ENCODE assay signal across 8 cellular contexts in the genomic region with DNA sequence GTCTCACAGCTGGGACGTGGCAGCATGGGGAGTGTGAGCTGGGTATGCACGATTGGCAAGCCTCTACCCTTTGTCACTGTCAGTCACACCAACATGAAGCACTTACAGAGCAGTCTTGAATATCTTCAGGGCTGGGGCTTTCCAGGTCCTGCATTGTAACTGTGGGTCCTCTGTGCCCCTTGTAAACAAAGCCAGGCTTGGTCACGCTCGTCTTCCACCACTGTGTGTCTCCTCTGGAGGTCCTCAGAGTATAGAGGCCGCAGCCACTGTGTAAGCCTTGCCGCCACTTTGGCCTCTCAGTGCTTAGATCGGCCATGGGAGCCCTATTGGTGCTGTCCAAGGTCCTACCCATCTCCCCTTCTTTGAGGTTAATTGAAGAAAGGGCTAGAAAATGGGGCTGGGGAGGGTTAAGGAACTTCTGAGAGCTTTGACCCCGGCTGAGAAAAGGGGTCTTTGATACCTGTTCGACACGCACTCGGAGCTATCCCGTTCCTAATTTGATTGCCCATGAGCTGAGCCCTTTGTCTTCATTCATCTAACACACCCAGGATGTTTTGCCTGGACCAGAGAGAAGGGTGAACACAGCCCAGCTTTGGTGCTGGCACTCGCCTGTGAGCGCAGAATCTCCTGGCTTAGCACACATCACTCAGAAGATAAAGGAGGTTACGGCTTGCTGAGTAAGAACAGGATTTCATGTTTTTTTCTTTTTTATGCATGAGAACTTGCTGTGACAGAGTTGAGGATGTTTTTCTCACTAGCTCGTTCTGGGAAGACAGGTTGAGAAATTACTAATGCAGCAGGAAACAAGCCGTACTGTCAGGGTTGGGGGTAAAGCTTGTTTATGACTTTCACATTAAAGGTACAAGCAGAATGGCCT.
A peak's percentile ranks its signal among the peaks of the same experiment; 100 is the strongest.
DNase-seq lines count a peak whose midpoint lies in the region; ATAC-seq, FAIRE-seq and TF ChIP-seq lines count a peak whose summit lies in the region.

No MANE protein-coding gene starts in this region.

- FAIRE-seq in GM18507 (lab: Jason Lieb, UNC) = peak; percentile 89

- H3K79me2 ChIP-seq in OCI-LY3 (ENCODE audit: low read length) = no peaks in the 10 kb centered on the region

- peak; percentile 48 for DNase-seq in GM18507 (ENCODE audit: extremely low spot score, insufficient read length, low read depth)
- DNase-seq in iPS-NIHi11 (ENCODE audit: low spot score) = peak; percentile 66
- no peak for DNase-seq in NCI-H128 (lab: John Stamatoyannopoulos, UW; ENCODE audit: unreplicated experiment)
- no peak for DNase-seq in NCI-H510A treated with DMSO at 0.1 percent for 48 hours (lab: John Stamatoyannopoulos, UW)
- DNase-seq in HPDE6-E6E7 (ENCODE audit: extremely low spot score) = no peak
- no peak for DNase-seq in GOT3 (lab: John Stamatoyannopoulos, UW)

- peak overlapping the region; percentile 54 for H3K4me3 ChIP-seq in OCI-LY3 (ENCODE audit: low read length)

- TF ChIP-seq CTCF in OCI-LY3 (IDR thresholded peaks at IDR 0.05; ENCODE audit: low read depth, low read length) = peak; percentile 33

- peak overlapping the region; percentile 41; the same call in 1 of the 2 replicates for H3K9ac ChIP-seq in OCI-LY3 (ENCODE audit: low read length)

- peaks cover 5% of the 10 kb centered on the region; the same call in 1 of the 2 replicates for H4K20me1 ChIP-seq in OCI-LY3 (ENCODE audit: insufficient read depth, low read length)

- H3K4me1 ChIP-seq in OCI-LY3 (ENCODE audit: low read length) = peaks cover 56% of the 10 kb centered on the region

- peak overlapping the region; percentile 79 for H3K4me2 ChIP-seq in OCI-LY3 (ENCODE audit: low read length)

- no peaks in the 10 kb centered on the region for H3K36me3 ChIP-seq in OCI-LY3 (replicated peaks; ENCODE audit: low read depth, low read length)

- 0 out of 2 replicates have a peak, but pooled peaks cover 3% of the 10 kb centered on the region for H3K27me3 ChIP-seq in OCI-LY3 (ENCODE audit: low read depth, low read length)

- ATAC-seq in GM21786 (IDR thresholded peaks at IDR 0.05; ENCODE audit: unreplicated experiment) = peak; percentile 54

- H3K27ac ChIP-seq in OCI-LY3 (ENCODE audit: low read length) = peak overlapping the region; percentile 90

- no peak overlapping the region for H2AFZ ChIP-seq in OCI-LY3 (ENCODE audit: low read depth, low read length)

- H3K9me3 ChIP-seq in OCI-LY3 (ENCODE audit: insufficient read depth, low read length) = no peaks in the 10 kb centered on the region

Comparison
In these comparisons a context has a peak if more than half of its experiments do, and no peak if none do; other contexts are left out.
1. DNase-seq: peak in GM18507 (single experiment) and iPS-NIHi11 (single experiment); none in NCI-H128 (single experiment), NCI-H510A treated with DMSO at 0.1 percent for 48 hours (single experiment), HPDE6-E6E7 (single experiment) and GOT3 (single experiment).